In the genomic region with DNA sequence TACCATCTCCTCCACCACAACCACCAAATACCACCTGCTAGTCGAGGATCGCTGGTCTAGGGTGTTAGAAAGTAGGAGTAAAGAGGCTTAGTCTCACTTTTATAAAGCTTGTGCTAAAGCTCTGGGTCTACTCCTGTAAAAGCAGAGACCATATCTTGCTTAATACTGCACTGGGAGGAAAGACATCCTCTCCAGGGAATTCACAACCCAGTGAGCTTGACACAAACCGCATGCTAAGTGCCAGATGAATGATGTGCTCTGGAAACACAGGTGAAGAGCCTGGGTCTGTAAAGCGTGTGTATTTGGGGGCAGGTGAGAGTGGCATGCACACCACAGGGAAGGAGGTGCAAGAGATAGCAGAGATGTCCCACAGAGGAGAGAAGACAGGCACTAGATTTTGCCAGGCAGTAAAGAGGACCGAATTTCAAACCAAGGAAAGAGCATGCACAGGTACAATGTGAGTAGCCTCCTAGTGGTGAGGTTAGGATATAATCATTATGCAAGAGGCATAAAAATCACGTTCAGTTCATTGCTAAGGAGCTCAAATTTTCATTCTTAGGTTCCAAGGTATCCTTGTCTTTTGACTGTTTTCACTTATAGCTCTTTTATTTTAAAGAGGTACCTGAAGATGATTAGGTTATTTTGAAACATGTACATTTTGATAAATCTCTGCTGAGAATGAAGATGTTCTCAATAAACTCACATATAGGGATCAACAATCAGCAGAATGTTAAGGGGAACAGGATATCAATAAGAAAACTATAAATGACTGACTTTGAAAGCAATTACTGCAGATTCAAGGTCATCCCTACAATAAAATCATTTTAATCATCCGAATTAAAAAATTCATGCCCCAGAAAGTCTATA, we compare ENCODE assay signal across 8 cellular contexts. TPM values are rescaled to one million over a fixed set of nuclear protein-coding genes. Genes with fewer than 3 reads are reported as not detected.
DNase-seq lines count a peak whose midpoint lies in the region; ATAC-seq and TF ChIP-seq lines count a peak whose summit lies in the region.

No MANE protein-coding gene starts in this region.

- H3K36me3 ChIP-seq in DOHH2 (ENCODE audit: control insufficient read depth, low read length) (peaks cover 68% of the 10 kb centered on the region), OCI-LY1 (ENCODE audit: insufficient read depth, low read length) (no peaks in the 10 kb centered on the region; the same call in 1 of the 2 replicates), endocrine pancreas (ENCODE audit: control insufficient read depth, insufficient read depth, low read length) (no peaks in the 10 kb centered on the region), neural progenitor cell (no peaks in the 10 kb centered on the region)

- H3K9ac ChIP-seq in OCI-LY1 (ENCODE audit: low read length) = no peak overlapping the region
- peak overlapping the region; percentile 33 for H3K9ac ChIP-seq in endocrine pancreas (ENCODE audit: control insufficient read depth, insufficient read depth, low read length)
- no peak overlapping the region for H3K9ac ChIP-seq in neural progenitor cell

- H4K20me1 ChIP-seq in DOHH2 (ENCODE audit: control insufficient read depth, insufficient read depth, low read depth, low read length) (peaks cover 14% of the 10 kb centered on the region; the same call in 1 of the 2 replicates), OCI-LY1 (ENCODE audit: insufficient read depth, low read length) (no peaks in the 10 kb centered on the region), neural progenitor cell (ENCODE audit: low read depth) (peaks cover 6% of the 10 kb centered on the region)

- H3K27ac ChIP-seq in DOHH2 (ENCODE audit: low read depth, low read length) (no peak overlapping the region), OCI-LY1 (ENCODE audit: low read depth, low read length, poor library complexity, severe bottlenecking) (no peak overlapping the region), neural progenitor cell (no peak overlapping the region)

- no peaks in the 10 kb centered on the region for H3K9me3 Mint-ChIP-seq in neural progenitor cell

- H3K27me3 ChIP-seq in DOHH2 (ENCODE audit: control insufficient read depth, low read length) (no peaks in the 10 kb centered on the region), OCI-LY1 (ENCODE audit: insufficient read depth, low read length) (no peaks in the 10 kb centered on the region), endocrine pancreas (ENCODE audit: control insufficient read depth, insufficient read depth, low read length) (no peaks in the 10 kb centered on the region), neural progenitor cell (no peaks in the 10 kb centered on the region)

- no peak overlapping the region for H2AFZ ChIP-seq in OCI-LY1 (ENCODE audit: low read length)
- H2AFZ ChIP-seq in neural progenitor cell (replicated peaks) = no peak overlapping the region

- no peak overlapping the region for H3K4me3 Mint-ChIP-seq in neural progenitor cell

- H3K27ac Mint-ChIP-seq in neural progenitor cell = no peak overlapping the region

- H3K27me3 Mint-ChIP-seq in neural progenitor cell (ENCODE audit: insufficient read depth, low read depth) = no peaks in the 10 kb centered on the region

- H3K4me1 Mint-ChIP-seq in neural progenitor cell = peaks cover 14% of the 10 kb centered on the region

- no peaks in the 10 kb centered on the region for H3K9me3 ChIP-seq in DOHH2 (ENCODE audit: control insufficient read depth, insufficient read depth, low read length)
- H3K9me3 ChIP-seq in OCI-LY1 (ENCODE audit: low read length) = no peaks in the 10 kb centered on the region
- H3K9me3 ChIP-seq in endocrine pancreas (ENCODE audit: control insufficient read depth, low read length) = no peaks in the 10 kb centered on the region
- no peaks in the 10 kb centered on the region for H3K9me3 ChIP-seq in neural progenitor cell (ENCODE audit: low read depth)

- ATAC-seq in GM19395 (IDR thresholded peaks at IDR 0.05; ENCODE audit: unreplicated experiment) = peak; percentile 91
- peak; percentile 66 for ATAC-seq in HG03196 (IDR thresholded peaks at IDR 0.05; ENCODE audit: unreplicated experiment)

- H3K36me3 Mint-ChIP-seq in neural progenitor cell = peaks cover 2% of the 10 kb centered on the region

- H3K4me2 ChIP-seq in DOHH2 (ENCODE audit: low read length) = peak overlapping the region; percentile 72
- peak overlapping the region; percentile 41 for H3K4me2 ChIP-seq in OCI-LY1 (ENCODE audit: low read length)
- no peak overlapping the region for H3K4me2 ChIP-seq in neural progenitor cell

- H3K4me3 ChIP-seq in DOHH2 (ENCODE audit: low read length) = peak overlapping the region; percentile 49
- H3K4me3 ChIP-seq in OCI-LY1 (ENCODE audit: low read depth, low read length, poor library complexity, severe bottlenecking) = no peak overlapping the region
- no peak overlapping the region for H3K4me3 ChIP-seq in endocrine pancreas (ENCODE audit: control insufficient read depth, insufficient read depth, low read length)
- no peak overlapping the region for H3K4me3 ChIP-seq in neural progenitor cell

- H3K79me2 ChIP-seq in DOHH2 (ENCODE audit: control insufficient read depth, low read length) = peaks cover 35% of the 10 kb centered on the region
- no peaks in the 10 kb centered on the region for H3K79me2 ChIP-seq in OCI-LY1 (ENCODE audit: insufficient read depth, low read length)
- H3K79me2 ChIP-seq in neural progenitor cell (ENCODE audit: low read depth) = no peaks in the 10 kb centered on the region

- H3F3A ChIP-seq in DOHH2 (ENCODE audit: control insufficient read depth, insufficient read depth) (peaks cover 3% of the 10 kb centered on the region; the same call in 1 of the 2 replicates), OCI-LY1 (ENCODE audit: insufficient read depth, low read length) (no peaks in the 10 kb centered on the region), neural progenitor cell (ENCODE audit: low read depth) (no peaks in the 10 kb centered on the region)

- DNase-seq in neural progenitor cell (ENCODE audit: low spot score) (peak; percentile 67), COLO829 (ENCODE audit: low spot score) (no peak), GOT3 (lab: John Stamatoyannopoulos, UW) (no peak)

- H3K9me2 ChIP-seq in DOHH2 (replicated peaks; ENCODE audit: control insufficient read depth, low read length) = no peaks in the 10 kb centered on the region
- no peaks in the 10 kb centered on the region for H3K9me2 ChIP-seq in OCI-LY1 (ENCODE audit: low read depth, low read length)

- H3K4me1 ChIP-seq in DOHH2 (ENCODE audit: control insufficient read depth, low read length) (peaks cover 18% of the 10 kb centered on the region), OCI-LY1 (ENCODE audit: insufficient read depth, low read length, severe bottlenecking) (peaks cover 9% of the 10 kb centered on the region), endocrine pancreas (ENCODE audit: control insufficient read depth, insufficient read depth, low read length) (peaks cover 14% of the 10 kb centered on the region), neural progenitor cell (peaks cover 12% of the 10 kb centered on the region)

- TF ChIP-seq CTCF in DOHH2 (IDR thresholded peaks at IDR 0.05; ENCODE audit: low read depth, low read length, poor library complexity, severe bottlenecking) (peak; percentile 84), OCI-LY1 (IDR thresholded peaks at IDR 0.05; ENCODE audit: low read length) (peak; percentile 49), neural progenitor cell (IDR thresholded peaks at IDR 0.05) (peak; percentile 67)

RNA-seq across cellular contexts. Expression of a gene that starts 20.7 kb away (rescaled TPM):
- total RNA-seq in neural progenitor cell (ENCODE audit: low replicate concordance) = 16.4 and 18.9 TPM in 2 replicates
